8 cellular contexts compared by ENCODE assay signal in the genomic region with DNA sequence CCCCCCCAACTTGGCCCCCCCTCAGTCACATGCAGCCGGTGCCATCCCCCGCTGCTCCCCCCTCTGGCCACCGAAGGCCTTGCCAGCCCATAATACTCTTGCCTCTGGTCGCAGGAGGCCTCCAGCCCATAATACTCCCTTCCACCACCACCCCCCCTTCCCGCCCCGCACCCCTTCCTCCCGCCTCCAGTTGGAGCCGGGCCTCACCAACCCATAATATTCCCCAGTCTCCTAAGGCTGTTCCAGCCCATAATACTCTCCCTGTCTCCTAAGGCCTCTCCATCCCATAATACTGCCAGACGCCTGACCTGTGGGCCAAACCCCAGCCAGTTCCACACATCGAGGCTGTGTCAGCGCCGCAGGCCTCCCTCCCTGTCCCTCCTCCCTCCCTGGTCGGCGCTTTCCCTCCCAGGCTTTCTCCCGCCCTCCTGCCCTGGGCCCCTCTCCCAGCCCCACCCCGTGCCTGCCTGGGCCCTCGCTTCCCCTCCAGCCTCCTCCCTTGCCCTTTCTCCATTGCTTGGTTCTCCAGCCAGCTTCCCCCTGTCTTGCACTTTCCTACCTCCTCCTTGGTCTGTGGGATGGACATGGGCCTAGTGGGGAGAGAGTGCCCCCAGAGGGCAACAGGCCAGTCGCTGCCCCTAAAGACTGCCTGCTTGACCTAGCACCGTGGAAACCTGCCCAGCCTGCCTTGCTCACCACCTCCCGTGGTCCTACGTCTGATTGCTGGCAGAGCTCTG. TPM values are rescaled to one million over a fixed set of nuclear protein-coding genes. Genes with fewer than 3 reads are reported as not detected.
A peak's percentile ranks its signal among the peaks of the same experiment; 100 is the strongest.
DNase-seq lines count a peak whose midpoint lies in the region; ATAC-seq and TF ChIP-seq lines count a peak whose summit lies in the region.

No MANE protein-coding gene starts in this region.

- peaks cover 47% of the 10 kb centered on the region for H3K4me1 Mint-ChIP-seq in CD4-positive, alpha-beta T cell (ENCODE audit: low read depth)
- peaks cover 38% of the 10 kb centered on the region for H3K4me1 Mint-ChIP-seq in activated CD4-positive, alpha-beta memory T cell treated with anti-CD3 and anti-CD28 coated beads for 36 hours (ENCODE audit: low read depth)

- DNase-seq in CD4-positive, alpha-beta T cell, result peak in 5 of 10 experiments; percentile 16 to 46 (median 42)
- peak; percentile 95 for DNase-seq in HCT116 (ENCODE audit: low read depth, low spot score)
- DNase-seq in NCI-H460 (ENCODE audit: extremely low read depth, low read depth), result peak; percentile 76
- DNase-seq in activated CD4-positive, alpha-beta memory T cell treated with anti-CD3 and anti-CD28 coated beads for 36 hours, result peak; percentile 45
- peak; percentile 33 for DNase-seq in epithelial cell of prostate (ENCODE audit: low read depth, low spot score)
- peak; percentile 99 for DNase-seq in mesenchymal stem cell
- DNase-seq in superior temporal gyrus (ENCODE audit: extremely low spot score), result peak; percentile 97
- DNase-seq in stimulated activated CD4-positive, alpha-beta T cell treated with anti-CD3 and anti-CD28 coated beads, Interleukin-12 subunit alpha, Interleukin-12 subunit beta, amount 100 ng/mL, for 4 hours, result no peak

- H3K79me1 ChIP-seq in mesenchymal stem cell (replicated peaks; ENCODE audit: low read length, poor library complexity, severe bottlenecking), result no peaks in the 10 kb centered on the region

- H2AFZ ChIP-seq in HCT116 (ENCODE audit: low read depth, low read length, poor library complexity, severe bottlenecking) (no peak overlapping the region), mesenchymal stem cell (ENCODE audit: low read depth, low read length) (peak overlapping the region; percentile 89)

- H4K91ac ChIP-seq in mesenchymal stem cell (ENCODE audit: low read length), result peak overlapping the region; percentile 99

- intact Hi-C loops in CD4-positive, alpha-beta T cell (cut with DNase I, micrococcal nuclease), result no loop called here
- intact Hi-C loops in HCT116 (cut with micrococcal nuclease), result loop anchor here (1.0 kb wide), 1 partner anchor 75 kb away; a partner anchor contains a TSS
- intact Hi-C loops in activated CD4-positive, alpha-beta memory T cell treated with anti-CD3 and anti-CD28 coated beads for 36 hours (cut with micrococcal nuclease), result no loop called here

- CTCF ChIA-PET in CD4-positive, alpha-beta T cell (lab: Charles Lee), result interaction anchor here (0.7 to 0.9 kb wide), 2 partner anchors 20 to 70 kb away, joined by 3 to 4 read pairs; no protein-coding TSS in a partner anchor
- CTCF ChIA-PET in HCT116 (lab: Charles Lee), result interaction anchor here (1.1 to 3.9 kb wide), 9 partner anchors 11 to 140 kb away, joined by 3 to 14 read pairs (median 5); a partner anchor contains a TSS
- CTCF ChIA-PET in activated CD4-positive, alpha-beta memory T cell treated with anti-CD3 and anti-CD28 coated beads for 36 hours (lab: Charles Lee), result interaction anchor here (1.2 to 2.4 kb wide), 4 partner anchors 11 to 139 kb away, joined by 3 to 10 read pairs (median 4); a partner anchor contains a TSS

- H3K4ac ChIP-seq in mesenchymal stem cell (ENCODE audit: low read depth in 1 of 2, low read length in 2 of 2), result peak overlapping the region; percentile 98 to 99

- H3K36me3 Mint-ChIP-seq in CD4-positive, alpha-beta T cell (ENCODE audit: low read depth), result no peaks in the 10 kb centered on the region
- no peaks in the 10 kb centered on the region for H3K36me3 Mint-ChIP-seq in activated CD4-positive, alpha-beta memory T cell treated with anti-CD3 and anti-CD28 coated beads for 36 hours

- peak overlapping the region; percentile 31 for H3K4me3 Mint-ChIP-seq in CD4-positive, alpha-beta T cell
- H3K4me3 Mint-ChIP-seq in activated CD4-positive, alpha-beta memory T cell treated with anti-CD3 and anti-CD28 coated beads for 36 hours, result no peak overlapping the region

- no peak for TF ChIP-seq RAD21 in HCT116 (IDR thresholded peaks at IDR 0.05; ENCODE audit: low read depth)

- H3K18ac ChIP-seq in mesenchymal stem cell (ENCODE audit: low read depth in 1 of 2, low read length in 2 of 2), result peak overlapping the region; percentile 99 to 100

- no peaks in the 10 kb centered on the region for H3K27me3 ChIP-seq in CD4-positive, alpha-beta T cell (ENCODE audit: control insufficient read depth, insufficient read depth, low read length)
- H3K27me3 ChIP-seq in HCT116 (ENCODE audit: insufficient read depth, low read length) (no peaks in the 10 kb centered on the region), mesenchymal stem cell (ENCODE audit: control insufficient read depth in 1 of 2, insufficient read depth in 1 of 2, low read length in 2 of 2) (no peaks in the 10 kb centered on the region)

- H3K4me3 ChIP-seq in HCT116 (replicated peaks in 1 of 2; ENCODE audit: low read depth in 1 of 2, low read length in 2 of 2) (no peak overlapping the region; a peak in 1 of 4 replicates), mesenchymal stem cell (ENCODE audit: insufficient read depth in 1 of 2, low read depth in 1 of 2, low read length in 2 of 2) (no peak overlapping the region)

- no peak for TF ChIP-seq CTCF in CD4-positive, alpha-beta T cell (IDR thresholded peaks at IDR 0.05)
- TF ChIP-seq CTCF in HCT116 (IDR thresholded peaks at IDR 0.05 in 2 of 3, conservative IDR thresholded peaks at IDR 0.05 in 1 of 3; ENCODE audit: borderline replicate concordance in 1 of 3, insufficient read depth in 1 of 3, low read depth in 2 of 3, low read length in 2 of 3), result peak in 2 of 3 experiments; percentile 27 to 34; a peak in 3 of 6 replicates

- POLR2A ChIA-PET in CD4-positive, alpha-beta T cell (lab: Charles Lee), result interaction anchor here (0.7 to 4.4 kb wide), 13 partner anchors 11 to 330 kb away, joined by 3 to 21 read pairs (median 4); a partner anchor contains a TSS
- POLR2A ChIA-PET in HCT116 (lab: Charles Lee), result interaction anchor here (0.6 to 2.4 kb wide), 14 partner anchors 10 to 330 kb away, joined by 3 to 13 read pairs (median 4); a partner anchor contains a TSS
- POLR2A ChIA-PET in activated CD4-positive, alpha-beta memory T cell treated with anti-CD3 and anti-CD28 coated beads for 36 hours (lab: Charles Lee), result no interaction called here

- H3K27ac Mint-ChIP-seq in CD4-positive, alpha-beta T cell, result peak overlapping the region; percentile 84
- peak overlapping the region; percentile 38 for H3K27ac Mint-ChIP-seq in activated CD4-positive, alpha-beta memory T cell treated with anti-CD3 and anti-CD28 coated beads for 36 hours

- H3K14ac ChIP-seq in mesenchymal stem cell (ENCODE audit: low read length in 2 of 2), result peak overlapping the region in 1 of 2 experiments; percentile 98

- peak overlapping the region; percentile 94 to 99 for H2BK12ac ChIP-seq in mesenchymal stem cell (ENCODE audit: low read length in 2 of 2)

- H4K20me1 ChIP-seq in HCT116 (ENCODE audit: insufficient read depth), result no peaks in the 10 kb centered on the region

- TF ChIP-seq POLR2A in HCT116 (IDR thresholded peaks at IDR 0.05; ENCODE audit: borderline replicate concordance, extremely low read depth, insufficient read depth, insufficient read length), result no peak

- peak overlapping the region; percentile 97 for H2AK5ac ChIP-seq in mesenchymal stem cell (ENCODE audit: low read length, severe bottlenecking)

- H3K27ac ChIP-seq in CD4-positive, alpha-beta T cell (ENCODE audit: low read depth, low read length), result peak overlapping the region; percentile 47
- H3K27ac ChIP-seq in HCT116 (ENCODE audit: low read depth, low read length), result peak overlapping the region; percentile 97
- H3K27ac ChIP-seq in epithelial cell of prostate, result peak overlapping the region; percentile 56
- H3K27ac ChIP-seq in mesenchymal stem cell (ENCODE audit: low read length, poor library complexity, severe bottlenecking), result peak overlapping the region; percentile 95

- peak overlapping the region; percentile 99 for H2BK15ac ChIP-seq in mesenchymal stem cell (ENCODE audit: low read depth, poor library complexity, severe bottlenecking)

- H3K9me3 Mint-ChIP-seq in CD4-positive, alpha-beta T cell, result no peaks in the 10 kb centered on the region
- no peaks in the 10 kb centered on the region for H3K9me3 Mint-ChIP-seq in activated CD4-positive, alpha-beta memory T cell treated with anti-CD3 and anti-CD28 coated beads for 36 hours

- H3K4me2 ChIP-seq in HCT116 (ENCODE audit: low read length) (peak overlapping the region; percentile 89), mesenchymal stem cell (ENCODE audit: low read length, poor library complexity, severe bottlenecking) (peak overlapping the region; percentile 3)

- no peaks in the 10 kb centered on the region for H3K9me2 ChIP-seq in HCT116 (ENCODE audit: insufficient read depth)

- H3K9ac ChIP-seq in HCT116 (ENCODE audit: low read length) (peak overlapping the region; percentile 59), mesenchymal stem cell (ENCODE audit: low read length) (peak overlapping the region; percentile 77)

- H3K27me3 Mint-ChIP-seq in CD4-positive, alpha-beta T cell, result no peaks in the 10 kb centered on the region
- no peaks in the 10 kb centered on the region for H3K27me3 Mint-ChIP-seq in activated CD4-positive, alpha-beta memory T cell treated with anti-CD3 and anti-CD28 coated beads for 36 hours

- no peaks in the 10 kb centered on the region for H3K9me3 ChIP-seq in CD4-positive, alpha-beta T cell (ENCODE audit: control insufficient read depth, low read length)
- no peaks in the 10 kb centered on the region for H3K9me3 ChIP-seq in HCT116 (ENCODE audit: control insufficient read depth in 1 of 2, insufficient read depth in 1 of 2, low read depth in 1 of 2, low read length in 2 of 2)
- H3K9me3 ChIP-seq in mesenchymal stem cell (ENCODE audit: control insufficient read depth, low read length), result no peaks in the 10 kb centered on the region

- peak overlapping the region in 1 of 2 experiments; percentile 97 for H3K23ac ChIP-seq in mesenchymal stem cell (ENCODE audit: low read length in 2 of 2)

- no peaks in the 10 kb centered on the region for H3K79me2 ChIP-seq in HCT116 (ENCODE audit: insufficient read depth, low read length)

- H2BK120ac ChIP-seq in mesenchymal stem cell (ENCODE audit: low read depth, low read length), result peak overlapping the region; percentile 96

- peak overlapping the region; percentile 100 for H4K8ac ChIP-seq in mesenchymal stem cell (ENCODE audit: low read length)

- no peaks in the 10 kb centered on the region for H3K36me3 ChIP-seq in HCT116 (ENCODE audit: control insufficient read depth in 1 of 2, insufficient read depth in 2 of 2, low read length in 2 of 2)
- H3K36me3 ChIP-seq in mesenchymal stem cell (ENCODE audit: control insufficient read depth in 1 of 2, insufficient read depth in 2 of 2, low read depth in 1 of 2, low read length in 2 of 2), result no peaks in the 10 kb centered on the region

- peak overlapping the region; percentile 48 for H2BK5ac ChIP-seq in mesenchymal stem cell (ENCODE audit: low read depth, low read length, poor library complexity, severe bottlenecking)

- peak; percentile 36 for ATAC-seq in CD4-positive, alpha-beta T cell (ENCODE audit: poor library complexity)
- peak; percentile 74 for ATAC-seq in HCT116

- RAD21 ChIA-PET in HCT116 (lab: Charles Lee; ENCODE audit: low non-redundant PET in 1 of 2, low total read pairs in 2 of 2, uncharacterized antibody in 2 of 2, unreplicated experiment in 2 of 2), result interaction anchor here in 1 of 2 experiments (0.7 kb wide), 1 partner anchor 70 kb away, joined by 3 read pairs; no protein-coding TSS in a partner anchor

- no TSS peak for BruUV-seq in HCT116 (replicated peaks; lab: Mats Ljungman, UMichigan)

- peaks cover 38 to 45% of the 10 kb centered on the region in 2 experiments for H3K4me1 ChIP-seq in HCT116 (ENCODE audit: control insufficient read depth in 1 of 2, insufficient read depth in 2 of 2, low read length in 2 of 2)
- peaks cover 22% of the 10 kb centered on the region for H3K4me1 ChIP-seq in mesenchymal stem cell (ENCODE audit: control insufficient read depth, insufficient read depth, low read depth, low read length)

- WGBS in mesenchymal stem cell, result 8% methylated on average over 17 of the region's 21 CpGs

RNA-seq across cellular contexts. Expression of a gene that starts 6.8 kb away (rescaled TPM):
- 100 to 1,000 TPM; 288 to 292 TPM for total RNA-seq in CD4-positive, alpha-beta T cell
- 342 TPM for total RNA-seq in HCT116 (2021; ENCODE audit: unreplicated experiment)
- polyA plus RNA-seq in HCT116 (2012), result 163 and 189 TPM in 2 replicates
- total RNA-seq in NCI-H460 (2014; rRNA removed; shearing (Covaris generic)), result 67.0 and 83.8 TPM in 2 replicates
- 94.6 and 102 TPM in 2 replicates for polyA plus RNA-seq in NCI-H460 (2014; cell fraction: nucleus; rRNA removed)
- 100 to 1,000 TPM; 302 to 305 TPM for total RNA-seq in activated CD4-positive, alpha-beta memory T cell treated with anti-CD3 and anti-CD28 coated beads for 36 hours
- 111 TPM for polyA plus RNA-seq in mesenchymal stem cell (2013, experiment 1 of 2)
- 104 TPM for polyA plus RNA-seq in mesenchymal stem cell (2013, experiment 2 of 2)

RNA-seq across cellular contexts. Expression of a gene that starts 21.8 kb away (rescaled TPM):
- 1 to 10 TPM; 2.8 to 3.0 TPM for total RNA-seq in CD4-positive, alpha-beta T cell
- total RNA-seq in HCT116 (2021; ENCODE audit: unreplicated experiment), result 5.2 TPM
- polyA plus RNA-seq in HCT116 (2012), result 5.4 and 6.1 TPM in 2 replicates
- total RNA-seq in NCI-H460 (2014; rRNA removed; shearing (Covaris generic)), result not detected in 2 replicates
- polyA plus RNA-seq in NCI-H460 (2014; cell fraction: nucleus; rRNA removed), result not detected in 2 replicates
- total RNA-seq in activated CD4-positive, alpha-beta memory T cell treated with anti-CD3 and anti-CD28 coated beads for 36 hours, result 1 to 10 TPM; 4.7 to 4.8 TPM
- polyA plus RNA-seq in mesenchymal stem cell (2013, experiment 1 of 2), result 0.03 TPM
- polyA plus RNA-seq in mesenchymal stem cell (2013, experiment 2 of 2), result 0.08 TPM

RNA-seq across cellular contexts. Expression of a gene that starts 33.3 kb away (rescaled TPM):
- under 1 TPM; 0.58 to 0.95 TPM for total RNA-seq in CD4-positive, alpha-beta T cell
- total RNA-seq in HCT116 (2021; ENCODE audit: unreplicated experiment), result 1.0 TPM
- polyA plus RNA-seq in HCT116 (2012), result 0.98 and 1.4 TPM in 2 replicates
- total RNA-seq in NCI-H460 (2014; rRNA removed; shearing (Covaris generic)), result 0.40 TPM in 1 of 2 replicates, not detected in the other
- polyA plus RNA-seq in NCI-H460 (2014; cell fraction: nucleus; rRNA removed), result not detected in 2 replicates
- 1 to 10 TPM in 1 of 2 experiments, under 1 TPM in 1; 0.63 to 1.2 TPM for total RNA-seq in activated CD4-positive, alpha-beta memory T cell treated with anti-CD3 and anti-CD28 coated beads for 36 hours
- polyA plus RNA-seq in mesenchymal stem cell (2013, experiment 1 of 2), result 0.30 TPM
- polyA plus RNA-seq in mesenchymal stem cell (2013, experiment 2 of 2), result 0.29 TPM

RNA-seq across cellular contexts. Expression of a gene that starts 45.9 kb away (rescaled TPM):
- 10 to 100 TPM; 75.3 to 76.8 TPM for total RNA-seq in CD4-positive, alpha-beta T cell
- total RNA-seq in HCT116 (2021; ENCODE audit: unreplicated experiment), result 108 TPM
- polyA plus RNA-seq in HCT116 (2012), result 72.5 and 78.0 TPM in 2 replicates
- 54.0 and 58.2 TPM in 2 replicates for total RNA-seq in NCI-H460 (2014; rRNA removed; shearing (Covaris generic))
- 273 and 295 TPM in 2 replicates for polyA plus RNA-seq in NCI-H460 (2014; cell fraction: nucleus; rRNA removed)
- total RNA-seq in activated CD4-positive, alpha-beta memory T cell treated with anti-CD3 and anti-CD28 coated beads for 36 hours, result 10 to 100 TPM; 74.9 to 82.2 TPM
- polyA plus RNA-seq in mesenchymal stem cell (2013, experiment 1 of 2), result 20.3 TPM
- polyA plus RNA-seq in mesenchymal stem cell (2013, experiment 2 of 2), result 21.3 TPM

RNA-seq across cellular contexts. Expression of a gene that starts 49.0 kb away (rescaled TPM):
- 10 to 100 TPM; 13.8 to 17.4 TPM for total RNA-seq in CD4-positive, alpha-beta T cell
- total RNA-seq in HCT116 (2021; ENCODE audit: unreplicated experiment), result 17.9 TPM
- 9.8 and 16.9 TPM in 2 replicates for polyA plus RNA-seq in HCT116 (2012)
- total RNA-seq in NCI-H460 (2014; rRNA removed; shearing (Covaris generic)), result 16.3 and 17.6 TPM in 2 replicates
- polyA plus RNA-seq in NCI-H460 (2014; cell fraction: nucleus; rRNA removed), result 50.0 and 61.5 TPM in 2 replicates
- 10 to 100 TPM; 13.8 to 15.2 TPM for total RNA-seq in activated CD4-positive, alpha-beta memory T cell treated with anti-CD3 and anti-CD28 coated beads for 36 hours
- 34.2 TPM for polyA plus RNA-seq in mesenchymal stem cell (2013, experiment 1 of 2)
- polyA plus RNA-seq in mesenchymal stem cell (2013, experiment 2 of 2), result 32.9 TPM

Comparison
In these comparisons a context has a peak if more than half of its experiments do, and no peak if none do; other contexts are left out.
1. H3K27ac ChIP-seq: peak in every context shown above with its lines; median percentile 97 in HCT116; 95 in mesenchymal stem cell; 56 in epithelial cell of prostate; 47 in CD4-positive, alpha-beta T cell.